ENCODE assay signal across 11 cellular contexts in the genomic region with DNA sequence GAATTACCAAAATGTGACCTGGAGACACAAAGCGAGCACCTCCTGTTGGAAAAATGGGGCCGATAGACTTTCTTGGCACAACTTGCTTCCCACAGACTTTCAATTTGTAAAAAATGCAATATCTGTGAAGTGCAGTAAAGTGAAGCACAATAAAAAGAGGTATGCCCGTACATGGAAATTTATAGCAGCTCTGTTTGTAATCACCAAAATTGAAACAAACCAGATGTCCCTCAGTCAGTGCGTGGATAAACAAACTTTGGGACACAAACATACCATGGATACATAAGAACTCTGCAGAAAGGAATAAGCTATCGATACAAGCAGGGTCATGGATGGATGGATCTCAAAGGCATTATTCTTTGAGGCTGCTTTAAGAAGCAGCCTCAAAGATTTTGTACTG. TPM values are rescaled to one million over a fixed set of nuclear protein-coding genes. Genes with fewer than 3 reads are reported as not detected.
DNase-seq lines count a peak whose midpoint lies in the region; ATAC-seq, FAIRE-seq and TF ChIP-seq lines count a peak whose summit lies in the region.
"Had no signal": no experiment of that assay in that cellular context is flagged by ENCODE, and none has a peak within 500 bp of the region (broad histone marks: within the 10 kb centered on the region; RNA-seq: fewer than 3 reads in every experiment).

No MANE protein-coding gene starts in this region.

- H3K27me3 ChIP-seq in SU-DHL-6 (ENCODE audit: low read length) (no peaks in the 10 kb centered on the region), lower lobe of right lung (ENCODE audit: low read depth) (no peaks in the 10 kb centered on the region), upper lobe of right lung (no peaks in the 10 kb centered on the region)
- H3K27me3 ChIP-seq: heart right ventricle had no signal

- no peak for DNase-seq in activated T-cell treated with anti-CD3 and anti-CD28 coated beads, Interleukin-2, amount 50 U/mL, for 72 hours
- DNase-seq in activated T-cell treated with anti-CD3 and anti-CD28 coated beads, Interleukin-2, amount 50 U/mL, for 1 hour, result no peak
- DNase-seq in lower lobe of right lung (no peak), upper lobe of right lung (no peak), frontal cortex (ENCODE audit: low spot score in 2 of 2) (no peak), NCI-H82 (lab: John Stamatoyannopoulos, UW) (no peak)
- DNase-seq: heart right ventricle; NCI-H146; stimulated activated CD4-positive, alpha-beta T cell treated with anti-CD3 and anti-CD28 coated beads, Interleukin-12 subunit alpha, Interleukin-12 subunit beta, amount 100 ng/mL, for 4 hours had no signal

- peaks cover 44% of the 10 kb centered on the region for H3K4me1 ChIP-seq in lower lobe of right lung
- H3K4me1 ChIP-seq in upper lobe of right lung, result peaks cover 36% of the 10 kb centered on the region

- H3K27ac Mint-ChIP-seq in activated T-cell treated with anti-CD3 and anti-CD28 coated beads, Interleukin-2, amount 50 U/mL, for 72 hours, result peak overlapping the region; percentile 68

- H2AFZ ChIP-seq in SU-DHL-6 (ENCODE audit: low read depth, low read length, severe bottlenecking), result no peak overlapping the region

- intact Hi-C loops in lower lobe of right lung (cut with DNase I), result no loop called here
- intact Hi-C loops in upper lobe of right lung (cut with DNase I), result no loop called here

- H3K36me3 ChIP-seq in SU-DHL-6 (ENCODE audit: low read length), result peaks cover 18% of the 10 kb centered on the region
- H3K36me3 ChIP-seq in lower lobe of right lung, result no peaks in the 10 kb centered on the region
- H3K36me3 ChIP-seq in upper lobe of right lung, result no peaks in the 10 kb centered on the region

- H3K36me3 Mint-ChIP-seq in activated T-cell treated with anti-CD3 and anti-CD28 coated beads, Interleukin-2, amount 50 U/mL, for 72 hours (ENCODE audit: insufficient read depth in 2 of 2), result peaks cover 6 to 39% of the 10 kb centered on the region in 2 donors

- no peaks in the 10 kb centered on the region for H3K9me2 ChIP-seq in SU-DHL-6 (replicated peaks; ENCODE audit: insufficient read depth, low read length)

- peaks cover 3 to 6% of the 10 kb centered on the region in 2 donors for H3K9me3 Mint-ChIP-seq in activated T-cell treated with anti-CD3 and anti-CD28 coated beads, Interleukin-2, amount 50 U/mL, for 72 hours

- no peak for FAIRE-seq in frontal cortex (lab: Jason Lieb, UNC)

- peak overlapping the region; percentile 51 for H3K27ac ChIP-seq in SU-DHL-6 (ENCODE audit: low read depth, low read length)
- H3K27ac ChIP-seq in lower lobe of right lung, result peak overlapping the region; percentile 15
- H3K27ac ChIP-seq in upper lobe of right lung, result peak overlapping the region; percentile 56

- H3K4me3 ChIP-seq in SU-DHL-6 (ENCODE audit: insufficient read depth, low read length, poor library complexity, severe bottlenecking) (no peak overlapping the region), lower lobe of right lung (no peak overlapping the region), upper lobe of right lung (no peak overlapping the region)
- H3K4me3 ChIP-seq: heart right ventricle had no signal

- H3K79me2 ChIP-seq in SU-DHL-6 (ENCODE audit: insufficient read depth, low read length), result peaks cover 87% of the 10 kb centered on the region

- peak overlapping the region; percentile 32; the same call in 1 of the 2 replicates for H3K9ac ChIP-seq in SU-DHL-6 (ENCODE audit: low read length)

- peak overlapping the region; percentile 41 for H3K4me2 ChIP-seq in SU-DHL-6 (ENCODE audit: low read depth, low read length, poor library complexity, severe bottlenecking)

- H4K20me1 ChIP-seq in SU-DHL-6 (ENCODE audit: low read depth, low read length), result no peaks in the 10 kb centered on the region

- H3K4me3 Mint-ChIP-seq in activated T-cell treated with anti-CD3 and anti-CD28 coated beads, Interleukin-2, amount 50 U/mL, for 72 hours, result no peak overlapping the region

- peaks cover 90% of the 10 kb centered on the region for H3K4me1 Mint-ChIP-seq in activated T-cell treated with anti-CD3 and anti-CD28 coated beads, Interleukin-2, amount 50 U/mL, for 72 hours (ENCODE audit: low read depth)

- H3K27me3 Mint-ChIP-seq in activated T-cell treated with anti-CD3 and anti-CD28 coated beads, Interleukin-2, amount 50 U/mL, for 72 hours (ENCODE audit: low read depth), result no peaks in the 10 kb centered on the region

- no peaks in the 10 kb centered on the region for H3K9me3 ChIP-seq in SU-DHL-6 (ENCODE audit: insufficient read depth, low read length)
- no peaks in the 10 kb centered on the region for H3K9me3 ChIP-seq in lower lobe of right lung
- H3K9me3 ChIP-seq in upper lobe of right lung, result no peaks in the 10 kb centered on the region

- no peak for ATAC-seq in activated T-cell treated with anti-CD3 and anti-CD28 coated beads, Interleukin-2, amount 50 U/mL, for 72 hours (replicated peaks in 1 of 2)
- no peak for ATAC-seq in lower lobe of right lung
- ATAC-seq in upper lobe of right lung, result no peak
- ATAC-seq in esophagus mucosa, result no peak
- ATAC-seq: heart right ventricle had no signal

- TF ChIP-seq CTCF in SU-DHL-6 (IDR thresholded peaks at IDR 0.05; ENCODE audit: insufficient read depth, low read length, poor library complexity, severe bottlenecking) (no peak), lower lobe of right lung (IDR thresholded peaks at IDR 0.05) (no peak), upper lobe of right lung (IDR thresholded peaks at IDR 0.05) (no peak)

- H3F3A ChIP-seq in SU-DHL-6 (ENCODE audit: insufficient read depth), result peaks cover 35% of the 10 kb centered on the region

RNA-seq across cellular contexts. Expression of a gene that starts 33.6 kb away (rescaled TPM):
- total RNA-seq in activated T-cell treated with anti-CD3 and anti-CD28 coated beads, Interleukin-2, amount 50 U/mL, for 72 hours, result 100 to 1,000 TPM in 1 of 2 donors, 10 to 100 TPM in 1; 74.4 to 113 TPM
- total RNA-seq in lower lobe of right lung (29.8 TPM), upper lobe of right lung (34.1 TPM), frontal cortex (19.6 TPM), esophagus mucosa (23.4 TPM)
